Comparison of ENCODE assay signal across 16 cellular contexts in the genomic region with DNA sequence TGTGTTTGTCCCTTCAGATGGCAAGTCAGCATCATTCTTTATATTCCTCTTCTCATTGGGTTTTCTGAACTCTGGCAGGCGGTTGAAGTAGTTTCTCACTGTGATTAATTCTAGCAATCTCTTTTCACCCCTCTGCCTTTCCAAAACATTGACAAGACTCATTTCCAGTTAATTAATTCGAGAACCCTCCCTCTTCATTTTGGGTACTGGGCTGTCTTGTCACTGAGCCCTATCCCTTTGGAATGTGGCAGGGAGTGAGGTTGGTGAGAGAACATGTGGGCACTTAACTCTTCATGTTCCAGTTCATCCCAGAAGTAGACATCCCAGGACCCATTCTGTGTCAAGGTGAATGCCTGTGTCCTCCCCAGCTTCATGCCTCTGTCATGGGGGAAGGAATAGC.
"Had no signal": no experiment of that assay in that cellular context is flagged by ENCODE, and none has a peak within 500 bp of the region (broad histone marks: within the 10 kb centered on the region; RNA-seq: fewer than 3 reads in every experiment).

No MANE protein-coding gene starts in this region.

- DNase-seq: activated CD4-positive, alpha-beta T cell treated with anti-CD3 and anti-CD28 coated beads for 36 hours; activated CD4-positive, alpha-beta T cell treated with anti-CD3 and anti-CD28 coated beads, Interleukin-2, amount 50 U/mL, for 48 hours; amygdala; body of pancreas; caudate nucleus; dorsolateral prefrontal cortex; foreskin melanocyte; glutamatergic neuron; hippocampal formation; posterior cingulate gyrus; stimulated activated CD4-positive, alpha-beta T cell treated with anti-CD3 and anti-CD28 coated beads, Interleukin-2, amount 100 ng/mL, for 24 hours; stimulated activated naive CD4-positive, alpha-beta T cell treated with Interleukin-2 at 50 U/mL for 16 hours; T-helper 2 cell; thyroid gland had no signal

- ATAC-seq: activated CD4-positive, alpha-beta T cell treated with anti-CD3 and anti-CD28 coated beads for 36 hours; body of pancreas; left lobe of liver had no signal

- H3K27ac ChIP-seq: body of pancreas, thyroid gland had no signal

- H3K27me3 ChIP-seq: body of pancreas, dorsolateral prefrontal cortex, thyroid gland had no signal

- H3K9me3 ChIP-seq: body of pancreas, thyroid gland had no signal

- H3K4me1 ChIP-seq: body of pancreas had no signal

- H3K4me3 ChIP-seq: body of pancreas, lung, thyroid gland had no signal
